24 cellular contexts compared by ENCODE assay signal in the genomic region with DNA sequence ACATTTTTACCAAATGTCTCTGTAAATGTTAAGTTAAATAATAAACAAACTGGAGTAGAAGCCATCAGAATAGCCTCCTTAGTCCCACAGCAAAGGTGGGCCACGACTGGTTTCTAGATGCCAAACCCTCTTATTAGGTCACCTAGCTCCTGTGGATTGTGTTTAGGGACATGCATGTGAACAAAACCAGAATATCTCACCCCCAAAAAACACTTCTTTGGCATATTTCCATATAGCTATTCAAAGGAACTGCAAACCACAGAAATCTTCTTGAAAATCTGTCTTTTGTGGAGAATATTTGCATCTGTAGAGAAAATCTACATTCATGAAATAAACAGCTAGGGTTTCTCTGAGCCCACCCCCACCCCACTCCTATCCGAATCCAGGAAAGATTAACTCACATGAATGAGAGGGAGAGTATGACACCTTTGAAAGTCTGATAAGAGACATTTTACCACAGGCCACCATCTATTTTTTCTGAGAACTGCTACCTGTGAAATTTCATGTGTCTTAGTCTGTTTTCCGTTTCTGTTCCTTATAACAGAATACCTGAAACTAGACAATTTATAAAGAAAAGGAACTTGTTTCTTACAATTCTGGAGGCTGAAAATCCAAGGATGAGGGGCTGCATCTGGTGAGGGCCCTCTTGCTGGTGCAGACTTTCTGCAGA.
DNase-seq lines count a peak whose midpoint lies in the region; ATAC-seq and TF ChIP-seq lines count a peak whose summit lies in the region.
"Had no signal": no experiment of that assay in that cellular context is flagged by ENCODE, and none has a peak within 500 bp of the region (broad histone marks: within the 10 kb centered on the region; RNA-seq: fewer than 3 reads in every experiment).

No MANE protein-coding gene starts in this region.

- TF ChIP-seq POLR2A in testis (IDR thresholded peaks at IDR 0.05) = no peak

- H3K27me3 ChIP-seq in testis = no peaks in the 10 kb centered on the region
- H3K27me3 ChIP-seq: BE2C, body of pancreas, esophagus squamous epithelium, left lung had no signal

- 59 to 69% methylated on average over 3 of the region's 3 CpGs for WGBS in testis, 2 donors

- DNase-seq in GM12865 (ENCODE audit: low read depth) (peak; percentile 1), testis (no peak), HEK293T (ENCODE audit: extremely low spot score) (no peak), pons (ENCODE audit: low spot score) (no peak), H4 (ENCODE audit: low spot score) (no peak)
- DNase-seq: activated CD8-positive, alpha-beta memory T cell treated with anti-CD3 and anti-CD28 coated beads, Interleukin-2, amount 10 ng/mL, durations not matched to agents 7 days and 5 days; activated naive CD8-positive, alpha-beta T cell treated with anti-CD3 and anti-CD28 coated beads, Interleukin-2, amount 10 ng/mL, durations not matched to agents 7 days and 5 days; BE2C; body of pancreas; effector memory CD8-positive, alpha-beta T cell; EL; esophagus squamous epithelium; left lung; midbrain; NCI-H1930; nephron progenitor cell; stimulated activated CD4-positive, alpha-beta T cell treated with anti-CD3 and anti-CD28 coated beads, Interleukin-4, amount 100 ng/mL, for 1 hour; stimulated activated naive CD8-positive, alpha-beta T cell treated with anti-CD3 and anti-CD28 coated beads, Interleukin-15, amount 100 ng/mL, for 72 hours had no signal

- intact Hi-C loops in testis (cut with DNase I; ENCODE audit: low total_unique reads) = no loop called here

- no peaks in the 10 kb centered on the region for H3K9me3 ChIP-seq in testis
- H3K9me3 ChIP-seq: BE2C, body of pancreas, esophagus squamous epithelium, left lung had no signal

- CTCF ChIA-PET in HEK293T (lab: Yijun Ruan, JAX) = no interaction called here

- no peaks in the 10 kb centered on the region for H3K36me3 ChIP-seq in testis (ENCODE audit: low read depth, missing control alignments)
- H3K36me3 ChIP-seq: BE2C, esophagus squamous epithelium, left lung had no signal

- ATAC-seq in GM21367 (IDR thresholded peaks at IDR 0.05; ENCODE audit: unreplicated experiment) (peak; percentile 65), HG02610 (IDR thresholded peaks at IDR 0.05; ENCODE audit: unreplicated experiment) (peak; percentile 63), HG03439 (IDR thresholded peaks at IDR 0.05; ENCODE audit: unreplicated experiment) (peak; percentile 67)
- ATAC-seq: activated CD8-positive, alpha-beta memory T cell treated with anti-CD3 and anti-CD28 coated beads, Interleukin-2, amount 10 ng/mL, durations not matched to agents 7 days and 5 days; body of pancreas; effector memory CD8-positive, alpha-beta T cell; HCT116; left lung; SK-N-SH treated with all-trans-retinoic acid at 6 μM for 48 hours; stimulated activated naive CD8-positive, alpha-beta T cell treated with anti-CD3 and anti-CD28 coated beads, Interleukin-15, amount 100 ng/mL, for 72 hours had no signal

- TF ChIP-seq CTCF in GM12865 (IDR thresholded peaks at IDR 0.05; ENCODE audit: insufficient read depth, low read depth, low read length, missing control alignments) (no peak), testis (IDR thresholded peaks at IDR 0.05) (no peak)

- no peak overlapping the region for H3K27ac ChIP-seq in testis
- H3K27ac ChIP-seq: body of pancreas, esophagus squamous epithelium, left lung had no signal

- H3K4me3 ChIP-seq in GM12865 (ENCODE audit: low read depth, low read length) (no peak overlapping the region), testis (no peak overlapping the region)
- H3K4me3 ChIP-seq: body of pancreas, esophagus squamous epithelium, left lung, smooth muscle cell had no signal

- POLR2A ChIA-PET in HEK293T (lab: Yijun Ruan, JAX) = no interaction called here

- no peaks in the 10 kb centered on the region for H3K4me1 ChIP-seq in testis
- H3K4me1 ChIP-seq: BE2C, body of pancreas, esophagus squamous epithelium, left lung had no signal

TF ChIP-seq in HEK293T, 16 proteins besides CTCF, POLR2A, EP300 and RAD21:
- TF ChIP-seq, protein P1, sequence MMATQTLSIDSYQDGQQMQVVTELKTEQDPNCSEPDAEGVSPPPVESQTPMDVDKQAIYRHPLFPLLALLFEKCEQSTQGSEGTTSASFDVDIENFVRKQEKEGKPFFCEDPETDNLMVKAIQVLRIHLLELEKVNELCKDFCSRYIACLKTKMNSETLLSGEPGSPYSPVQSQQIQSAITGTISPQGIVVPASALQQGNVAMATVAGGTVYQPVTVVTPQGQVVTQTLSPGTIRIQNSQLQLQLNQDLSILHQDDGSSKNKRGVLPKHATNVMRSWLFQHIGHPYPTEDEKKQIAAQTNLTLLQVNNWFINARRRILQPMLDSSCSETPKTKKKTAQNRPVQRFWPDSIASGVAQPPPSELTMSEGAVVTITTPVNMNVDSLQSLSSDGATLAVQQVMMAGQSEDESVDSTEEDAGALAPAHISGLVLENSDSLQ (IDR thresholded peaks at IDR 0.05) = no peak
- TF ChIP-seq FOXK2 (IDR thresholded peaks at IDR 0.05) = no peak
- no peak for TF ChIP-seq HDGF (IDR thresholded peaks at IDR 0.05; ENCODE audit: borderline replicate concordance)
- TF ChIP-seq TARDBP (IDR thresholded peaks at IDR 0.05) = no peak
- TF ChIP-seq CTBP1 (IDR thresholded peaks at IDR 0.05; ENCODE audit: borderline replicate concordance) = no peak
- TF ChIP-seq LEF1 (IDR thresholded peaks at IDR 0.05; ENCODE audit: borderline replicate concordance) = no peak
- TF ChIP-seq FOXA1 (IDR thresholded peaks at IDR 0.05) = no peak
- TF ChIP-seq L3MBTL2 (conservative IDR thresholded peaks at IDR 0.05) = no peak
- no peak for TF ChIP-seq BHLHE40 (IDR thresholded peaks at IDR 0.05; ENCODE audit: borderline replicate concordance)
- no peak for TF ChIP-seq SUZ12 (IDR thresholded peaks at IDR 0.05)
- no peak for TF ChIP-seq SP1 (IDR thresholded peaks at IDR 0.05)
- TF ChIP-seq ZNF384 (IDR thresholded peaks at IDR 0.05) = no peak
- no peak for TF ChIP-seq ARNT (IDR thresholded peaks at IDR 0.05)
- TF ChIP-seq NFRKB (IDR thresholded peaks at IDR 0.05) = no peak
- TF ChIP-seq ELF4 (IDR thresholded peaks at IDR 0.05) = no peak
- no peak for TF ChIP-seq FOXM1 (IDR thresholded peaks at IDR 0.05; ENCODE audit: borderline replicate concordance)
